Comparison of ENCODE assay signal across 8 cellular contexts in the genomic region with DNA sequence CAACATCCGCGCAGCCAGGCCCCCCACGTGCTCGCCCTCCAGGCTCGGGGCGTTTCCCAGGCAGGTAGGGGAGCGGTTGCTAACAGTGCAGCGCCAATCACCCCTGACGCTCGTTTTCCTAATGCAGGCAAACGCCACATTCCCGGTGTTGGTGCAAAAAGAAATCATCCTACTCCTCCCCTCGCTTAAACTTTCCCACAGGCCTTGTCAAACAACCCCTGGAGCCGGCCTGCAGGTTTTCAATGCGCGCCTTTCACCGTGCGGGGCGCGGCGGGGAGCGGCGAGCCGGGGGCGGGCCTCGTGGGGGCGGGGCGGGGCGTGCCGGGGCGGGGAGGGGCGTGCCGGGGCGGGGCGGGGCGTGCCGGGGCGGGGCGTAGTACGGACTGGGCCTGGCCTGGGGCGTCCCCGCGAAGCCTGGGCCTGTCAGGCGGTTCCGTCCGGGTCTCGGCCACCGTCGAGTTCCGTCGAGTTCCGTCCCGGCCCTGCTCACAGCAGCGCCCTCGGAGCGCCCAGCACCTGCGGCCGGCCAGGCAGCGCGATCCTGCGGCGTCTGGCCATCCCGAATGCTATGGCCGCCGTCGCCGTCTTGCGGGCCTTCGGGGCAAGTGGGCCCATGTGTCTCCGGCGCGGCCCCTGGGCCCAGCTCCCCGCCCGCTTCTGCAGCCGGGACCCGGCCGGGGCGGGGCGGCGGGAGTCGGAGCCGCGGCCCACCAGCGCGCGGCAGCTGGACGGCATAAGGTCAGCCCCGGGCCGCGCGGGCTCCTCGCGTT. TPM values are rescaled to one million over a fixed set of nuclear protein-coding genes. Genes with fewer than 3 reads are reported as not detected.
DNase-seq lines count a peak whose midpoint lies in the region; ATAC-seq lines count a peak whose summit lies in the region.

A gene with protein sequence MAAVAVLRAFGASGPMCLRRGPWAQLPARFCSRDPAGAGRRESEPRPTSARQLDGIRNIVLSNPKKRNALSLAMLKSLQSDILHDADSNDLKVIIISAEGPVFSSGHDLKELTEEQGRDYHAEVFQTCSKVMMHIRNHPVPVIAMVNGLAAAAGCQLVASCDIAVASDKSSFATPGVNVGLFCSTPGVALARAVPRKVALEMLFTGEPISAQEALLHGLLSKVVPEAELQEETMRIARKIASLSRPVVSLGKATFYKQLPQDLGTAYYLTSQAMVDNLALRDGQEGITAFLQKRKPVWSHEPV (plus strand): TSS at position 374 of the 770 bp plus-strand sequence. CDS start 195 bp downstream, at position 569.

- in situ Hi-C loops in SK-MEL-5 (cut with HindIII; ENCODE audit: low pct_unique_long_range_greater_than_20kb, low sequenced_read_pairs): no loop called here

- H3K27me3 ChIP-seq in skeletal muscle tissue (ENCODE audit: control insufficient read depth in 3 of 3, insufficient read depth in 3 of 3, low read length in 3 of 3): no peaks in the 10 kb centered on the region

- DNase-seq in DMS53 (lab: John Stamatoyannopoulos, UW): peak; percentile 68
- no peak for DNase-seq in DMS53 treated with DMSO at 0.1 percent for 48 hours (lab: John Stamatoyannopoulos, UW; ENCODE audit: unreplicated experiment)
- DNase-seq in SK-MEL-5 (ENCODE audit: low read depth, low spot score): peak; percentile 6
- DNase-seq in astrocyte of the hippocampus (ENCODE audit: low read depth, low spot score): peak; percentile 69
- peak; percentile 26 for DNase-seq in hepatic stellate cell (ENCODE audit: low spot score)

- no peaks in the 10 kb centered on the region for H3K36me3 ChIP-seq in skeletal muscle tissue (ENCODE audit: control insufficient read depth in 3 of 3, insufficient read depth in 3 of 3, low read length in 3 of 3)

- peak within 1 kb of the TSS; percentile 79 to 86 (median 84) for H3K9ac ChIP-seq in skeletal muscle tissue (ENCODE audit: low read depth in 1 of 3, low read length in 3 of 3)

- H3K4me3 ChIP-seq in skeletal muscle tissue (ENCODE audit: low read length in 3 of 3): peak within 1 kb of the TSS; percentile 70 to 82 (median 82)

- H3K9me3 ChIP-seq in skeletal muscle tissue (ENCODE audit: control insufficient read depth in 3 of 3, low read length in 3 of 3): no peaks in the 10 kb centered on the region

- H3K27ac ChIP-seq in skeletal muscle tissue (ENCODE audit: low read depth, low read length): peak within 1 kb of the TSS; percentile 84

- ATAC-seq in HG02885 (IDR thresholded peaks at IDR 0.05; ENCODE audit: poor library complexity, unreplicated experiment) (peak; percentile 82), HG03520 (IDR thresholded peaks at IDR 0.05; ENCODE audit: unreplicated experiment) (no peak)

- H3K4me1 ChIP-seq in skeletal muscle tissue (ENCODE audit: control insufficient read depth in 3 of 3, insufficient read depth in 3 of 3, low read length in 3 of 3): peaks cover 14 to 36% (median 17%) of the 10 kb centered on the region in 3 donors

RNA-seq across cellular contexts. Expression of the gene that starts here (rescaled TPM):
- 4.4 and 8.5 TPM in 2 replicates for total RNA-seq in SK-MEL-5 (2014; rRNA removed; shearing (Covaris generic))
- 6.8 and 6.9 TPM in 2 replicates for polyA plus RNA-seq in SK-MEL-5 (2015; cell fraction: cytosol; rRNA removed)
- 2.3 and 12.6 TPM in 2 replicates for polyA plus RNA-seq in SK-MEL-5 (2015; cell fraction: nucleus; rRNA removed)
- 20.9 TPM for total RNA-seq in skeletal muscle tissue
